In the genomic region with DNA sequence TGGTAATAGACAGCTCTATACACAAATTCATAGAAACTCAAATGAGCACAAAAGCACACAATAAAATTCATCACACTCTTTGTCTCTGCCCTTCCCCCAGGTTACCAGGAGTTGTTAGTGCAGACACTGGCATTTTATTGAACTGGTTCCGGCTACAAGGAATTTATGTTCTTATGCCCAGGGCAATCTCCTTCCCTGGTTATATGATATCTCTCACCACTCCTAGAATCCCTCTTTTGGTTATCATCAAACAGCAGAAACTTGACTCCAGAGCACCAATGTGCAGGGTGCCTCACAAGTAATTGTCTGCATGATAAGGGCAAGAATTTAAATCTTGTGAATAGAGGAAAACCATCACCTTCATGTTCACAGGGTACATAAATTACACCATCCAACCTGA, we compare ENCODE assay signal across 21 cellular contexts. TPM values are rescaled to one million over a fixed set of nuclear protein-coding genes. Genes with fewer than 3 reads are reported as not detected.
"Had no signal": no experiment of that assay in that cellular context is flagged by ENCODE, and none has a peak within 500 bp of the region (broad histone marks: within the 10 kb centered on the region; RNA-seq: fewer than 3 reads in every experiment).

No MANE protein-coding gene starts in this region.

- ATAC-seq: activated T-helper 17 cell treated with anti-CD3 and anti-CD28 coated beads, Interleukin-2, amount 50 U/mL, for 72 hours had no signal

- DNase-seq: activated CD4-positive, alpha-beta memory T cell treated with anti-CD3 and anti-CD28 coated beads for 36 hours; activated CD4-positive, alpha-beta T cell treated with anti-CD3 and anti-CD28 coated beads, Interleukin-2, amount 10 ng/mL, durations not matched to agents 7 days and 5 days; activated CD4-positive, CD25-positive, alpha-beta regulatory T cell; activated gamma-delta T cell; activated naive CD4-positive, alpha-beta T cell treated with anti-CD3 and anti-CD28 coated beads, Interleukin-2, amount 10 ng/mL, durations not matched to agents 7 days and 5 days; activated naive CD8-positive, alpha-beta T cell treated with anti-CD3 and anti-CD28 coated beads for 36 hours; activated T-cell treated with anti-CD3 and anti-CD28 coated beads for 4 hours; activated T-cell treated with anti-CD3 and anti-CD28 coated beads, Interleukin-2, amount 50 U/mL, for 48 hours; anterior cingulate cortex; cerebellar nuclear complex; NCI-H146; NCI-H187 treated with DMSO at 0.1 percent for 48 hours; NCI-H2081 treated with DMSO at 0.1 percent for 48 hours; NCI-H2171 treated with DMSO at 0.1 percent for 48 hours; NCI-H226; NCI-H82; OCI-M1; SHP77 treated with DMSO at 0.1 percent for 48 hours; T-helper 9 cell had no signal

RNA-seq across cellular contexts. Expression of a gene that starts 34.5 kb away (rescaled TPM):
- total RNA-seq: activated CD4-positive, alpha-beta T cell treated with anti-CD3 and anti-CD28 coated beads, Interleukin-2, amount 10 ng/mL, durations not matched to agents 7 days and 5 days; SK-MEL-5 had no signal
